Comparison of ENCODE assay signal across 34 cellular contexts in genomic region chr14:82080319-82080718, GRCh38.
DNase-seq lines count a peak whose midpoint lies in the region; ATAC-seq and TF ChIP-seq lines count a peak whose summit lies in the region.
"Had no signal": no experiment of that assay in that cellular context is flagged by ENCODE, and none has a peak within 500 bp of the region (broad histone marks: within the 10 kb centered on the region; RNA-seq: fewer than 3 reads in every experiment).

No MANE protein-coding gene starts in this region.

- no peak for ATAC-seq in effector memory CD8-positive, alpha-beta T cell (replicated peaks)
- ATAC-seq: activated CD4-positive, alpha-beta T cell treated with anti-CD3 and anti-CD28 coated beads for 36 hours; activated CD8-positive, alpha-beta T cell treated with anti-CD3 and anti-CD28 coated beads, Interleukin-2, amount 10 ng/mL, durations not matched to agents 7 days and 5 days; GM12878; HepG2; left cardiac atrium; sciatic nerve; stimulated activated effector memory CD8-positive, alpha-beta T cell treated with anti-CD3 and anti-CD28 coated beads, Interleukin-12 subunit alpha, Interleukin-12 subunit beta, amount 100 ng/mL, for 72 hours had no signal

- BruUV-seq in OCI-LY7 (replicated peaks; lab: Mats Ljungman, UMichigan), result no TSS peak

- CTCF ChIA-PET in OCI-LY7 (lab: Charles Lee; ENCODE audit: unreplicated experiment), result no interaction called here

- H2AFZ ChIP-seq in OCI-LY7 (ENCODE audit: low read length), result no peak overlapping the region

- POLR2A ChIA-PET in OCI-LY7 (lab: Charles Lee), result interaction anchor here (0.6 to 1.6 kb wide), 2 partner anchors 9 to 842 kb away, joined by 3 read pairs; no protein-coding TSS in a partner anchor

- H3K4me3 ChIP-seq in OCI-LY7 (ENCODE audit: low read depth, low read length, poor library complexity, severe bottlenecking), result no peak overlapping the region
- H3K4me3 ChIP-seq: BLaER1, breast epithelium, GM12878 had no signal

- H3K27ac Mint-ChIP-seq in glutamatergic neuron (ENCODE audit: unreplicated experiment), result peak overlapping the region; percentile 29
- H3K27ac Mint-ChIP-seq in effector memory CD8-positive, alpha-beta T cell, result no peak overlapping the region
- H3K27ac Mint-ChIP-seq: activated CD4-positive, alpha-beta T cell treated with anti-CD3 and anti-CD28 coated beads for 36 hours; activated CD8-positive, alpha-beta T cell treated with anti-CD3 and anti-CD28 coated beads, Interleukin-2, amount 10 ng/mL, durations not matched to agents 7 days and 5 days; activated naive CD4-positive, alpha-beta T cell treated with anti-CD3 and anti-CD28 coated beads, Interleukin-2, amount 50 U/mL, for 24 hours; activated T-helper 2 cell treated with anti-CD3 and anti-CD28 coated beads, Interferon-gamma antibody, Interleukin-2, Interleukin-4, amounts not matched to agents 10 μg/mL and 5 μg/mL and 100 μg/mL, durations not matched to agents 14 hours and 24 hours and 36 hours; HFFc6; stimulated activated effector memory CD8-positive, alpha-beta T cell treated with anti-CD3 and anti-CD28 coated beads, Interleukin-12 subunit alpha, Interleukin-12 subunit beta, amount 100 ng/mL, for 72 hours; T-helper 1 cell treated with Interleukin-12 subunit alpha and Interleukin-12 subunit beta and Interleukin-4 antibody, amounts not matched to agents 30 μg/mL and 1 μg/mL, for 36 hours; type B pancreatic cell had no signal

- H3K4me2 ChIP-seq in OCI-LY7 (ENCODE audit: low read length), result no peak overlapping the region
- H3K4me2 ChIP-seq: BLaER1 had no signal

- H3K9me3 ChIP-seq in OCI-LY7 (ENCODE audit: low read length), result no peaks in the 10 kb centered on the region
- H3K9me3 ChIP-seq: BLaER1, breast epithelium had no signal

- peaks cover 5% of the 10 kb centered on the region for H3K4me1 Mint-ChIP-seq in glutamatergic neuron (ENCODE audit: low read depth, unreplicated experiment)
- H3K4me1 Mint-ChIP-seq in effector memory CD8-positive, alpha-beta T cell (ENCODE audit: low read depth in 2 of 2), result no peaks in the 10 kb centered on the region
- H3K4me1 Mint-ChIP-seq: activated CD4-positive, alpha-beta T cell treated with anti-CD3 and anti-CD28 coated beads for 36 hours; activated naive CD4-positive, alpha-beta T cell treated with anti-CD3 and anti-CD28 coated beads, Interleukin-2, amount 50 U/mL, for 24 hours; neural crest cell; stimulated activated effector memory CD8-positive, alpha-beta T cell treated with anti-CD3 and anti-CD28 coated beads, Interleukin-12 subunit alpha, Interleukin-12 subunit beta, amount 100 ng/mL, for 72 hours had no signal

- no peak overlapping the region for H3K4me3 Mint-ChIP-seq in glutamatergic neuron (ENCODE audit: unreplicated experiment)
- H3K4me3 Mint-ChIP-seq in effector memory CD8-positive, alpha-beta T cell, result no peak overlapping the region
- H3K4me3 Mint-ChIP-seq: activated CD4-positive, alpha-beta T cell treated with anti-CD3 and anti-CD28 coated beads for 36 hours; activated CD8-positive, alpha-beta T cell treated with anti-CD3 and anti-CD28 coated beads, Interleukin-2, amount 10 ng/mL, durations not matched to agents 7 days and 5 days; activated naive CD4-positive, alpha-beta T cell treated with anti-CD3 and anti-CD28 coated beads, Interleukin-2, amount 50 U/mL, for 24 hours; HFFc6; neural crest cell; stimulated activated effector memory CD8-positive, alpha-beta T cell treated with anti-CD3 and anti-CD28 coated beads, Interleukin-12 subunit alpha, Interleukin-12 subunit beta, amount 100 ng/mL, for 72 hours; T-helper 1 cell treated with Interleukin-12 subunit alpha and Interleukin-12 subunit beta and Interleukin-4 antibody, amounts not matched to agents 30 μg/mL and 1 μg/mL, for 36 hours; type B pancreatic cell had no signal

- DNase-seq in NCI-H748 (lab: John Stamatoyannopoulos, UW; ENCODE audit: unreplicated experiment) (peak; percentile 75), NCI-H748 treated with DMSO at 0.1 percent for 48 hours (lab: John Stamatoyannopoulos, UW) (no peak), NCI-H1417 treated with DMSO at 0.1 percent for 48 hours (lab: John Stamatoyannopoulos, UW) (peak; percentile 83), glutamatergic neuron (no peak), retina (peak; percentile 44), GDM1 (lab: John Stamatoyannopoulos, UW) (no peak), OCI-LY7 (ENCODE audit: low spot score) (no peak)
- DNase-seq in effector memory CD8-positive, alpha-beta T cell, result no peak
- DNase-seq: ACHN; activated CD4-positive, alpha-beta T cell treated with anti-CD3 and anti-CD28 coated beads for 36 hours; activated CD8-positive, alpha-beta T cell treated with anti-CD3 and anti-CD28 coated beads, Interleukin-2, amount 10 ng/mL, durations not matched to agents 7 days and 5 days; amygdala; HFFc6; Karpas-422; left cardiac atrium; NCI-H526 treated with DMSO at 0.1 percent for 48 hours; OCI-M1; posterior cingulate gyrus; stimulated activated CD4-positive, alpha-beta T cell treated with anti-CD3 and anti-CD28 coated beads, Interleukin-12 subunit alpha, Interleukin-12 subunit beta, amount 100 ng/mL, for 4 hours; stimulated activated CD4-positive, alpha-beta T cell treated with anti-CD3 and anti-CD28 coated beads, Interleukin-4, amount 100 ng/mL, for 1 hour; substantia nigra had no signal

- intact Hi-C loops in OCI-LY7 (cut with micrococcal nuclease; ENCODE audit: unreplicated experiment), result no loop called here

- no peaks in the 10 kb centered on the region for H3K79me2 ChIP-seq in OCI-LY7 (ENCODE audit: insufficient read depth, low read depth, low read length)

- H3K9me2 ChIP-seq in OCI-LY7 (ENCODE audit: insufficient read depth, low read length), result no peaks in the 10 kb centered on the region

- H4K20me1 ChIP-seq in OCI-LY7 (ENCODE audit: insufficient read depth, low read length), result no peaks in the 10 kb centered on the region
- H4K20me1 ChIP-seq: BLaER1 had no signal

- H3K27ac ChIP-seq in OCI-LY7 (ENCODE audit: low read depth, low read length, poor library complexity, severe bottlenecking), result no peak overlapping the region
- H3K27ac ChIP-seq: BLaER1, breast epithelium, epithelial cell of prostate, HL-60 had no signal

- no peaks in the 10 kb centered on the region for H3K36me3 ChIP-seq in OCI-LY7 (ENCODE audit: insufficient read depth, low read length)
- H3K36me3 ChIP-seq: BLaER1, breast epithelium had no signal

- H3K36me3 Mint-ChIP-seq in glutamatergic neuron (ENCODE audit: unreplicated experiment), result no peaks in the 10 kb centered on the region
- H3K36me3 Mint-ChIP-seq in effector memory CD8-positive, alpha-beta T cell (ENCODE audit: insufficient read depth), result no peaks in the 10 kb centered on the region
- H3K36me3 Mint-ChIP-seq: activated naive CD4-positive, alpha-beta T cell treated with anti-CD3 and anti-CD28 coated beads, Interleukin-2, amount 50 U/mL, for 24 hours; stimulated activated effector memory CD8-positive, alpha-beta T cell treated with anti-CD3 and anti-CD28 coated beads, Interleukin-12 subunit alpha, Interleukin-12 subunit beta, amount 100 ng/mL, for 72 hours; type B pancreatic cell had no signal

- H3K4me1 ChIP-seq in OCI-LY7 (ENCODE audit: insufficient read depth, low read length, poor library complexity, severe bottlenecking), result no peaks in the 10 kb centered on the region
- H3K4me1 ChIP-seq: BLaER1, breast epithelium had no signal

- no peaks in the 10 kb centered on the region for H3K9me3 Mint-ChIP-seq in glutamatergic neuron (ENCODE audit: unreplicated experiment)
- H3K9me3 Mint-ChIP-seq in effector memory CD8-positive, alpha-beta T cell, result peaks cover 8 to 25% of the 10 kb centered on the region in 2 donors
- H3K9me3 Mint-ChIP-seq: neural crest cell had no signal

- peaks cover 3% of the 10 kb centered on the region for H3K27me3 Mint-ChIP-seq in glutamatergic neuron (ENCODE audit: unreplicated experiment)
- no peaks in the 10 kb centered on the region for H3K27me3 Mint-ChIP-seq in effector memory CD8-positive, alpha-beta T cell
- H3K27me3 Mint-ChIP-seq: activated CD4-positive, alpha-beta T cell treated with anti-CD3 and anti-CD28 coated beads for 36 hours; activated naive CD4-positive, alpha-beta T cell treated with anti-CD3 and anti-CD28 coated beads, Interleukin-2, amount 50 U/mL, for 24 hours had no signal

- TF ChIP-seq CTCF in glutamatergic neuron (IDR thresholded peaks at IDR 0.05; ENCODE audit: partially characterized antibody, unreplicated experiment) (no peak), OCI-LY7 (conservative IDR thresholded peaks at IDR 0.05; ENCODE audit: low read length) (no peak)

Comparison
In these comparisons a context has a peak if more than half of its experiments do, and no peak if none do; other contexts are left out.
1. DNase-seq: peak in NCI-H748 (single experiment), NCI-H1417 treated with DMSO at 0.1 percent for 48 hours (single experiment) and retina (single experiment); none in NCI-H748 treated with DMSO at 0.1 percent for 48 hours (single experiment), glutamatergic neuron (single experiment), effector memory CD8-positive, alpha-beta T cell (0 of 3), GDM1 (single experiment) and OCI-LY7 (single experiment).